Comparison of ENCODE assay signal across 11 cellular contexts in the genomic region with DNA sequence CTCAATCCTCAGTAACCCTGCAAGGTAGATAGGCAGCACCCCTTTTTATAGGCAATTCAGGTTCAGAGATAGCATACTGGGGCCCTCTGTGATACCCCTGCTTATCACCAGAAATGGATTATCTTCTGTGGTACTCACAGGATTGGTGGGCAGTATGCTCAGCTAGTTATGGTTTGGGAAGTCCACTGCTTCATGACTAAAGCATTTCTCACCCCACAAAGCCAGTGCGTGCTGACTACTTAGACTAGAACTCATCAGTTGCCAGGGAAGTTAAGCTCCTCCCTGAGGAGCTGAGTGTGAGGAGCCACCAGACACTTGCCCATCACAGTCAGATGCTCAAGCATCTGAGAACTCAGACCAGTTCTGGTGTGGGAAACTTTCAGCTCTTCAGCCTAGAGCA.
A peak's percentile ranks its signal among the peaks of the same experiment; 100 is the strongest.
DNase-seq lines count a peak whose midpoint lies in the region; FAIRE-seq and TF ChIP-seq lines count a peak whose summit lies in the region.
"Had no signal": no experiment of that assay in that cellular context is flagged by ENCODE, and none has a peak within 500 bp of the region (broad histone marks: within the 10 kb centered on the region; RNA-seq: fewer than 3 reads in every experiment).

No MANE protein-coding gene starts in this region.

- DNase-seq in Caco-2 (no peak), H54 (ENCODE audit: insufficient read length, low spot score) (peak; percentile 54), T1000 (lab: John Stamatoyannopoulos, UW) (peak; percentile 11), islet precursor cell (peak; percentile 81), KBM-7 (no peak), NCI-H2081 treated with DMSO at 0.1 percent for 48 hours (lab: John Stamatoyannopoulos, UW) (no peak), GM19240 (ENCODE audit: insufficient read length, low spot score) (no peak)
- no peak for DNase-seq in stimulated activated CD4-positive, alpha-beta T cell treated with anti-CD3 and anti-CD28 coated beads, Interleukin-1b, Interleukin-23, amount 100 ng/mL, for 48 hours
- DNase-seq: activated CD4-positive, CD25-positive, alpha-beta regulatory T cell treated with anti-CD3 and anti-CD28 coated beads, Interleukin-2, amount 50 U/mL, for 72 hours; head of caudate nucleus had no signal

- TSS peak; percentile 2 for BruUV-seq in Caco-2 (replicated peaks; lab: Mats Ljungman, UMichigan)

- no peak for TF ChIP-seq POLR2A in H54 (IDR thresholded peaks at IDR 0.05; ENCODE audit: low read depth, low read length)

- POLR2A ChIA-PET in Caco-2 (lab: Charles Lee), result no interaction called here

- in situ Hi-C loops in KBM-7 (cut with MboI; ENCODE audit: low pct_unique_long_range_greater_than_20kb, low sequenced_read_pairs), result no loop called here

- H3K36me3 ChIP-seq in Caco-2 (ENCODE audit: control insufficient read depth, insufficient read depth, low read length), result no peaks in the 10 kb centered on the region

- CTCF ChIA-PET in Caco-2 (lab: Charles Lee), result interaction anchor here (0.6 kb wide), 1 partner anchor 219 kb away, joined by 3 read pairs; no protein-coding TSS in a partner anchor

- H3K9me3 ChIP-seq in Caco-2, result no peaks in the 10 kb centered on the region

- no peaks in the 10 kb centered on the region for H3K4me1 ChIP-seq in Caco-2

- H3K4me3 Mint-ChIP-seq in Caco-2 (ENCODE audit: unreplicated experiment), result no peak overlapping the region
- H3K4me3 Mint-ChIP-seq: IgD-negative memory B cell had no signal

- H3K36me3 Mint-ChIP-seq in Caco-2 (ENCODE audit: insufficient read depth, unreplicated experiment), result peaks cover 80% of the 10 kb centered on the region

- no peak overlapping the region for H3K4me3 ChIP-seq in Caco-2 (ENCODE audit: low read depth, low read length)

- peak; percentile 94 for FAIRE-seq in H54 (lab: Jason Lieb, UNC)

- no peaks in the 10 kb centered on the region for H3K27me3 ChIP-seq in Caco-2 (replicated peaks; ENCODE audit: control insufficient read depth, insufficient read depth, low read length)

- intact Hi-C loops in Caco-2 (cut with micrococcal nuclease; ENCODE audit: unreplicated experiment), result loop anchor here (5.0 kb wide), 1 partner anchor 782 kb away; no protein-coding TSS in a partner anchor

- H3K27me3 Mint-ChIP-seq in Caco-2 (ENCODE audit: insufficient read depth, unreplicated experiment), result no peaks in the 10 kb centered on the region
- H3K27me3 Mint-ChIP-seq: IgD-negative memory B cell had no signal

- no peak for TF ChIP-seq CTCF in Caco-2 (IDR thresholded peaks at IDR 0.05; ENCODE audit: insufficient read depth in 1 of 2, low read depth in 1 of 2, low read length in 1 of 2, severe bottlenecking in 1 of 2, unreplicated experiment in 1 of 2)

- H3K27ac Mint-ChIP-seq in Caco-2 (ENCODE audit: unreplicated experiment), result no peak overlapping the region
- H3K27ac Mint-ChIP-seq: IgD-negative memory B cell had no signal

- H3K4me1 Mint-ChIP-seq in Caco-2 (ENCODE audit: low read depth, unreplicated experiment), result peaks cover 15% of the 10 kb centered on the region

- no peaks in the 10 kb centered on the region for H3K9me3 Mint-ChIP-seq in Caco-2 (ENCODE audit: unreplicated experiment)
- H3K9me3 Mint-ChIP-seq: IgD-negative memory B cell had no signal

Comparison
In these comparisons a context has a peak if more than half of its experiments do, and no peak if none do; other contexts are left out.
1. DNase-seq: peak in H54 (single experiment), T1000 (single experiment) and islet precursor cell (single experiment); none in Caco-2 (0 of 2), KBM-7 (single experiment), NCI-H2081 treated with DMSO at 0.1 percent for 48 hours (single experiment), stimulated activated CD4-positive, alpha-beta T cell treated with anti-CD3 and anti-CD28 coated beads, Interleukin-1b, Interleukin-23, amount 100 ng/mL, for 48 hours (single experiment) and GM19240 (single experiment).